Comparison of ENCODE assay signal across 18 cellular contexts in genomic region chr15:56086566-56086965, GRCh38.
DNase-seq lines count a peak whose midpoint lies in the region; ATAC-seq and TF ChIP-seq lines count a peak whose summit lies in the region.
"Had no signal": no experiment of that assay in that cellular context is flagged by ENCODE, and none has a peak within 500 bp of the region (broad histone marks: within the 10 kb centered on the region; RNA-seq: fewer than 3 reads in every experiment).

No MANE protein-coding gene starts in this region.

- H3K4me2 ChIP-seq in SK-N-SH: no peak overlapping the region

- no peak for TF ChIP-seq CTCF in SK-N-SH (IDR thresholded peaks at IDR 0.05)
- no peak for TF ChIP-seq CTCF in adrenal gland (IDR thresholded peaks at IDR 0.05)

- DNase-seq in SK-N-SH (no peak), MV-4-11 (lab: John Stamatoyannopoulos, UW) (peak; percentile 81), SKM-1 (lab: John Stamatoyannopoulos, UW; ENCODE audit: unreplicated experiment) (peak; percentile 33), adrenal gland (no peak), Ammon's horn (ENCODE audit: low spot score) (no peak)
- DNase-seq: 8988T, DMS79, GM23248, NCI-H1417, NCI-H187, NCI-H446 treated with DMSO at 0.1 percent for 48 hours, NCI-H526 treated with DMSO at 0.1 percent for 48 hours, T-cell had no signal

- no peak overlapping the region for H2AFZ ChIP-seq in SK-N-SH (ENCODE audit: low read depth)
- H2AFZ ChIP-seq: GM23248 had no signal

- POLR2A ChIA-PET in SK-N-SH (lab: Yijun Ruan, JAX): no interaction called here

- H3K4me1 ChIP-seq in SK-N-SH (ENCODE audit: control insufficient read depth in 1 of 2, insufficient read depth in 2 of 2, low read depth in 1 of 2, low read length in 1 of 2) (no peaks in the 10 kb centered on the region), adrenal gland (replicated peaks in 1 of 2) (no peaks in the 10 kb centered on the region)
- H3K4me1 ChIP-seq: HAP-1 had no signal

- intact Hi-C loops in adrenal gland (cut with DNase I): no loop called here

- H3K27ac ChIP-seq in SK-N-SH (ENCODE audit: low read depth in 2 of 2, low read length in 1 of 2): no peak overlapping the region
- no peak overlapping the region for H3K27ac ChIP-seq in adrenal gland
- H3K27ac ChIP-seq: GM23248 had no signal

- TF ChIP-seq EP300 in SK-N-SH (IDR thresholded peaks at IDR 0.05; ENCODE audit: borderline replicate concordance in 1 of 2, low read depth in 1 of 2, low read length in 1 of 2): no peak

- no peaks in the 10 kb centered on the region for H3K27me3 ChIP-seq in SK-N-SH (ENCODE audit: insufficient read depth)
- H3K27me3 ChIP-seq in adrenal gland: no peaks in the 10 kb centered on the region

- H3K9me3 ChIP-seq in SK-N-SH (no peaks in the 10 kb centered on the region), adrenal gland (replicated peaks in 1 of 3) (no peaks in the 10 kb centered on the region)
- H3K9me3 ChIP-seq: HAP-1 had no signal

- H3K9ac ChIP-seq in SK-N-SH: no peak overlapping the region
- H3K9ac ChIP-seq: GM23248 had no signal

- CTCF ChIA-PET in SK-N-SH (lab: Yijun Ruan, JAX): no interaction called here

- peaks cover 9 to 12% of the 10 kb centered on the region in 2 experiments for H3K36me3 ChIP-seq in SK-N-SH (replicated peaks in 1 of 2; ENCODE audit: control insufficient read depth in 1 of 2, insufficient read depth in 2 of 2, low read length in 1 of 2)
- no peaks in the 10 kb centered on the region for H3K36me3 ChIP-seq in adrenal gland (replicated peaks in 1 of 2)
- H3K36me3 ChIP-seq: HAP-1 had no signal

- TF ChIP-seq POLR2A in adrenal gland (IDR thresholded peaks at IDR 0.05): no peak

- no peaks in the 10 kb centered on the region for H3K9me2 ChIP-seq in SK-N-SH

- H3F3A ChIP-seq in SK-N-SH (replicated peaks; ENCODE audit: insufficient read depth): no peaks in the 10 kb centered on the region

- ATAC-seq in SK-N-SH treated with all-trans-retinoic acid at 6 μM for 48 hours: no peak
- no peak for ATAC-seq in GM21390 (IDR thresholded peaks at IDR 0.05; ENCODE audit: unreplicated experiment)
- ATAC-seq in GM19397 (IDR thresholded peaks at IDR 0.05; ENCODE audit: unreplicated experiment): no peak
- ATAC-seq: GM12878, T-cell had no signal

- WGBS in SK-N-SH (ENCODE audit: low lambda C conversion rate): 100% methylated on average over 1 of the region's 1 CpG
- 91 to 96% (median 93%) methylated on average over 1 of the region's 1 CpG for WGBS in adrenal gland, 4 donors

- TF ChIP-seq RAD21 in SK-N-SH (IDR thresholded peaks at IDR 0.05; ENCODE audit: low read length): no peak

- H3K4me3 ChIP-seq in SK-N-SH (ENCODE audit: low read depth in 2 of 2, low read length in 1 of 2) (no peak overlapping the region), adrenal gland (no peak overlapping the region)
- H3K4me3 ChIP-seq: GM12878, GM23248, HAP-1 had no signal

- H4K20me1 ChIP-seq in SK-N-SH (ENCODE audit: insufficient read depth): no peaks in the 10 kb centered on the region

- no peaks in the 10 kb centered on the region for H3K79me2 ChIP-seq in SK-N-SH (ENCODE audit: insufficient read depth)

TF ChIP-seq in SK-N-SH, 30 proteins besides CTCF, POLR2A, EP300 and RAD21:
- no peak for TF ChIP-seq RXRA (IDR thresholded peaks at IDR 0.05; ENCODE audit: borderline replicate concordance, low read depth)
- TF ChIP-seq FOSL2 (IDR thresholded peaks at IDR 0.05; ENCODE audit: borderline replicate concordance, low read depth): no peak
- peak; percentile 36; the same call in 1 of the 2 replicates for TF ChIP-seq POLR2AphosphoS5 (IDR thresholded peaks at IDR 0.05; ENCODE audit: low read depth, low read length)
- no peak for TF ChIP-seq FOXM1 (IDR thresholded peaks at IDR 0.05; ENCODE audit: low read depth)
- TF ChIP-seq IRF3 (IDR thresholded peaks at IDR 0.05; ENCODE audit: low read depth, low read length): no peak

TF ChIP-seq in SK-N-SH treated with all-trans-retinoic acid at 6 μM for 48 hours, 23 proteins besides CTCF, POLR2A, EP300 and RAD21:
- no peak for TF ChIP-seq ISL1 (CRISPR knock-in tag; IDR thresholded peaks at IDR 0.05)
- TF ChIP-seq OSR1 (CRISPR knock-in tag; IDR thresholded peaks at IDR 0.05): no peak
- no peak for TF ChIP-seq ZFP3 (CRISPR knock-in tag; IDR thresholded peaks at IDR 0.05)
- TF ChIP-seq ZFP30 (CRISPR knock-in tag; IDR thresholded peaks at IDR 0.05): no peak
- TF ChIP-seq CSRNP3 (CRISPR knock-in tag; IDR thresholded peaks at IDR 0.05): no peak
- no peak for TF ChIP-seq TOX (CRISPR knock-in tag; IDR thresholded peaks at IDR 0.05; ENCODE audit: borderline replicate concordance)
- no peak for TF ChIP-seq CREB5 (CRISPR knock-in tag; IDR thresholded peaks at IDR 0.05; ENCODE audit: low read depth)
- no peak for TF ChIP-seq POU6F1 (CRISPR knock-in tag; IDR thresholded peaks at IDR 0.05; ENCODE audit: borderline replicate concordance, low read depth)
- TF ChIP-seq BACH2 (CRISPR knock-in tag; IDR thresholded peaks at IDR 0.05; ENCODE audit: borderline replicate concordance): no peak

Comparison
In these comparisons a context has a peak if more than half of its experiments do, and no peak if none do; other contexts are left out.
1. DNase-seq: peak in MV-4-11 (single experiment) and SKM-1 (single experiment); none in SK-N-SH (single experiment), adrenal gland (0 of 7) and Ammon's horn (single experiment).